In genomic region chr16:17257426-17257825, GRCh38 we compare ENCODE assay signal across 1 cellular context.
TF ChIP-seq lines count a peak whose summit lies in the region.

No MANE protein-coding gene starts in this region.

TF ChIP-seq in GM12878, 131 proteins besides CTCF, POLR2A, EP300 and RAD21 (continued from another document):
- no peak for TF ChIP-seq SPI1 (IDR thresholded peaks at IDR 0.05; ENCODE audit: borderline replicate concordance, insufficient read depth, low read depth, low read length)
- TF ChIP-seq ZNF687 (IDR thresholded peaks at IDR 0.05): no peak
- TF ChIP-seq LARP7 (IDR thresholded peaks at IDR 0.05): no peak
- no peak for TF ChIP-seq TARDBP (IDR thresholded peaks at IDR 0.05; ENCODE audit: borderline replicate concordance)
